ENCODE assay signal across 29 cellular contexts in the genomic region with DNA sequence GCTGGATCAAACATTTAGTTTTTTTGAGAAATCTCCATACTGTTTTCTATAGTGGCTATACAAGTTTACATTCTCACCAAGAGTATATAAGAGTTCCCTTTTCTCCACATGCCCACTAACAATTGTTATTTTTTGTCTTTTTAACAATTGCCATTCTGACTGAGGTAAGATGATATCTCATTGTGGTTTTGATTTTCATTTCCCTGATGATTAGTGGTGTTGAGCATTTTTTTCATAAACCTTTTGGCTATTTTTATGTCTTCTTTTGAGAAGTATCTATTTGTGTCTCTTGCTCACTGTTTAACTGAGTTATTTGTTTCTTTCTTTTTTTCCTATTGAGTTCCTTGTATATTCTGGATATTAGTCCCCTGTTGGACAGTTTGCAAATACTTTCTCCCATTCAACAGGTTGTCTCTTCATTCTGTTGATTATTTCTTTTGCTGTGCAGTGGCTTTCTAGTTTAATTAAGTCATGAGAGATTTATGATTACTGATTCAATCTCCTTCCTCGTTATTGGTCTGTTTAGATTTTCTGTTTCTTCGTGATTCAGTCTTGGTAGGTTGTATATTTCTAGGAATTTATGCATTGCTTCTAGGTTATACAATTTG. TPM values are rescaled to one million over a fixed set of nuclear protein-coding genes. Genes with fewer than 3 reads are reported as not detected.
A peak's percentile ranks its signal among the peaks of the same experiment; 100 is the strongest.
DNase-seq lines count a peak whose midpoint lies in the region; ATAC-seq, FAIRE-seq and TF ChIP-seq lines count a peak whose summit lies in the region.
"Had no signal": no experiment of that assay in that cellular context is flagged by ENCODE, and none has a peak within 500 bp of the region (broad histone marks: within the 10 kb centered on the region; RNA-seq: fewer than 3 reads in every experiment).

No MANE protein-coding gene starts in this region.

- H3K4me1 Mint-ChIP-seq in T-helper 17 cell = peaks cover 8% of the 10 kb centered on the region

- FAIRE-seq in small intestine (lab: Jason Lieb, UNC) = peak; percentile 49
- FAIRE-seq: GM12891, H1 had no signal

- no peak overlapping the region for H3K4me3 Mint-ChIP-seq in T-helper 17 cell
- H3K4me3 Mint-ChIP-seq: CD8-positive, alpha-beta T cell had no signal

- no peak for TF ChIP-seq CTCF in GM20000 (IDR thresholded peaks at IDR 0.05; ENCODE audit: extremely low read depth, missing control alignments)
- no peak for TF ChIP-seq CTCF in foreskin keratinocyte (conservative IDR thresholded peaks at IDR 0.05)

- WGBS in small intestine, 3 donors = 48 to 66% (median 56%) methylated on average over 2 of the region's 2 CpGs

- no peaks in the 10 kb centered on the region for H3K36me3 ChIP-seq in Karpas-422 (ENCODE audit: insufficient read depth, low read length)
- H3K36me3 ChIP-seq in small intestine (ENCODE audit: control insufficient read depth in 2 of 2, insufficient read depth in 2 of 2, low read length in 2 of 2) = no peaks in the 10 kb centered on the region
- H3K36me3 ChIP-seq: MG63, Peyer's patch had no signal

- H4K20me1 ChIP-seq in Karpas-422 (ENCODE audit: insufficient read depth, low read depth, low read length) = no peaks in the 10 kb centered on the region

- H3K4me1 ChIP-seq in Karpas-422 (ENCODE audit: low read length) (peaks cover 32% of the 10 kb centered on the region), small intestine (ENCODE audit: control insufficient read depth in 2 of 2, insufficient read depth in 1 of 2, low read depth in 1 of 2, low read length in 1 of 2) (no peaks in the 10 kb centered on the region), foreskin keratinocyte (peaks cover 4% of the 10 kb centered on the region)
- H3K4me1 ChIP-seq: Caco-2, Peyer's patch had no signal

- H2AFZ ChIP-seq in Karpas-422 (ENCODE audit: low read length) = no peak overlapping the region

- peak overlapping the region; percentile 41 for H3K27ac Mint-ChIP-seq in T-helper 17 cell
- H3K27ac Mint-ChIP-seq: CD8-positive, alpha-beta T cell had no signal

- H3K9me2 ChIP-seq in Karpas-422 (replicated peaks; ENCODE audit: insufficient read depth, low read length) = no peaks in the 10 kb centered on the region

- H3K27me3 Mint-ChIP-seq in T-helper 17 cell = peaks cover 17% of the 10 kb centered on the region

- H3K79me2 ChIP-seq in Karpas-422 (ENCODE audit: low read length) = no peaks in the 10 kb centered on the region

- DNase-seq in EH (ENCODE audit: low read depth) = peak; percentile 9
- no peak for DNase-seq in Karpas-422
- DNase-seq in T-helper 17 cell = no peak
- no peak for DNase-seq in small intestine
- no peak for DNase-seq in activated gamma-delta T cell treated with Interleukin-2 at 50 U/mL for 16 hours
- no peak for DNase-seq in GM20000 (ENCODE audit: low spot score)
- no peak for DNase-seq in foreskin keratinocyte
- DNase-seq: AML-193; Caco-2; CD8-positive, alpha-beta T cell; GF-D8; HCEC 1CT; Kasumi-1; MG63; NCI-H1417; NCI-H1694; NCI-H2029 treated with DMSO at 0.1 percent for 48 hours; NCI-H2171 treated with DMSO at 0.1 percent for 48 hours; NCI-H345; NCI-H510A treated with DMSO at 0.1 percent for 48 hours; OCI-M1; Peyer's patch; SHP77 treated with DMSO at 0.1 percent for 48 hours had no signal

- no peaks in the 10 kb centered on the region for H3K27me3 ChIP-seq in Karpas-422 (ENCODE audit: low read length)
- H3K27me3 ChIP-seq in small intestine (ENCODE audit: control insufficient read depth in 2 of 2, insufficient read depth in 2 of 2, low read length in 2 of 2) = no peaks in the 10 kb centered on the region
- H3K27me3 ChIP-seq in foreskin keratinocyte = no peaks in the 10 kb centered on the region
- H3K27me3 ChIP-seq: MG63, Peyer's patch had no signal

- no peak for ATAC-seq in T-helper 17 cell
- no peak for ATAC-seq in foreskin keratinocyte
- ATAC-seq: A549; CD8-positive, alpha-beta T cell had no signal

- H3K9me3 ChIP-seq in Karpas-422 (ENCODE audit: low read length) (no peaks in the 10 kb centered on the region), T-helper 17 cell (ENCODE audit: control insufficient read depth, low read length, poor library complexity, severe bottlenecking) (no peaks in the 10 kb centered on the region), small intestine (ENCODE audit: control insufficient read depth, low read depth) (no peaks in the 10 kb centered on the region)
- H3K9me3 ChIP-seq: A549, Peyer's patch had no signal

- H3K4me3 ChIP-seq in Karpas-422 (ENCODE audit: low read length) = no peak overlapping the region
- H3K4me3 ChIP-seq in small intestine (ENCODE audit: low read depth in 1 of 2, low read length in 2 of 2) = no peak overlapping the region
- H3K4me3 ChIP-seq: A549, MG63, Peyer's patch had no signal

- H3K4me2 ChIP-seq in Karpas-422 (ENCODE audit: low read depth, low read length, poor library complexity, severe bottlenecking) = peak overlapping the region; percentile 20
- H3K4me2 ChIP-seq: A549 had no signal

- H3K36me3 Mint-ChIP-seq in T-helper 17 cell (ENCODE audit: low read depth) = peaks cover 3% of the 10 kb centered on the region
- H3K36me3 Mint-ChIP-seq: CD8-positive, alpha-beta T cell had no signal

- H3K27ac ChIP-seq in Karpas-422 (ENCODE audit: low read length) (no peak overlapping the region), small intestine (ENCODE audit: low read depth in 1 of 2, low read length in 1 of 2) (no peak overlapping the region), foreskin keratinocyte (no peak overlapping the region)
- H3K27ac ChIP-seq: A549, C4-2B, HL-60, Peyer's patch had no signal

- no peak overlapping the region for H3K9ac ChIP-seq in Karpas-422 (ENCODE audit: low read length)

RNA-seq across cellular contexts. Expression of a gene that starts 6.7 kb away (rescaled TPM):
- 58.4 and 161 TPM in 2 replicates for total RNA-seq in Karpas-422 (2014; rRNA removed; shearing (Covaris generic); ENCODE audit: low replicate concordance)
- 10 to 100 TPM; 50.8 to 55.4 TPM for total RNA-seq in T-helper 17 cell
- 10 to 100 TPM; 20.8 to 41.7 (median 23.8) TPM for polyA plus RNA-seq in small intestine
- 35.1 and 35.7 TPM in 2 replicates for total RNA-seq in foreskin keratinocyte
- polyA plus RNA-seq in foreskin keratinocyte = 16.1 and 17.6 TPM in 2 replicates

RNA-seq across cellular contexts. Expression of a gene that starts 13.9 kb away (rescaled TPM):
- total RNA-seq in Karpas-422 (2014; rRNA removed; shearing (Covaris generic); ENCODE audit: low replicate concordance) = not detected in 2 replicates
- total RNA-seq in T-helper 17 cell = not detected
- polyA plus RNA-seq in small intestine = not detected
- 0.42 and 0.82 TPM in 2 replicates for total RNA-seq in foreskin keratinocyte
- polyA plus RNA-seq in foreskin keratinocyte = 0.45 and 0.48 TPM in 2 replicates
- total RNA-seq: Caco-2; CD8-positive, alpha-beta T cell; H1; Peyer's patch; T-helper 1 cell treated with Interleukin-12 subunit alpha and Interleukin-12 subunit beta and Interleukin-4 antibody, amounts not matched to agents 30 ng/mL and 1 ng/mL, for 36 hours had no signal
- polyA plus RNA-seq: A549, H1 had no signal

RNA-seq across cellular contexts. Expression of a gene that starts 54.0 kb away (rescaled TPM):
- total RNA-seq in Karpas-422 (2014; rRNA removed; shearing (Covaris generic); ENCODE audit: low replicate concordance) = 18.8 and 33.8 TPM in 2 replicates
- total RNA-seq in T-helper 17 cell (10 to 100 TPM; 24.6 to 36.5 TPM), foreskin keratinocyte (30.0 and 32.2 TPM in 2 replicates)
- polyA plus RNA-seq in small intestine (10 to 100 TPM in 2 of 3 donors, 1 to 10 TPM in 1; 9.8 to 13.9 (median 13.8) TPM), foreskin keratinocyte (16.3 and 20.0 TPM in 2 replicates)
